ENCODE assay signal across 14 cellular contexts in the genomic region with DNA sequence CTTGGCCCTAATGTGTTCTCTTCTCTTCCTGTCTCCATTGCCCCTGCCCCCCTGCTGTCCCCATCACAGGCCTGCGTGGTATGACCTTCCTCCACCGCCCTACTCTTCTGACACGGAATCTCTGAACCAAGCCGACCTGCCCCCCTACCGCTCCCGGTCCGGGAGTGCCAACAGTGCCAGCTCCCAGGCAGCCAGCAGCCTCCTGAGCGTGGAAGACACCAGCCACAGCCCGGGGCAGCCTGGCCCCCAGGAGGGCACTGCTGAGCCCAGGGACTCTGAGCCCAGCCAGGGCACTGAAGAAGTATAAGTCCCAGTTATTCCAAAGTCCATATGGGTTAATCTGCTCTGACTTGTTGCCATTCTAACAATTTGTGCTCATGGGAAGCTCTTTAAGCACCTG.
DNase-seq lines count a peak whose midpoint lies in the region; ATAC-seq and TF ChIP-seq lines count a peak whose summit lies in the region.
"Had no signal": no experiment of that assay in that cellular context is flagged by ENCODE, and none has a peak within 500 bp of the region (broad histone marks: within the 10 kb centered on the region; RNA-seq: fewer than 3 reads in every experiment).

No MANE protein-coding gene starts in this region.

- H3K4me1 ChIP-seq in neural progenitor cell: peaks cover 13% of the 10 kb centered on the region
- H3K4me1 ChIP-seq: A549, BE2C had no signal

- DNase-seq in NCI-H524 (lab: John Stamatoyannopoulos, UW) (peak; percentile 78 to 92), neural progenitor cell (ENCODE audit: low spot score) (no peak), sciatic nerve (ENCODE audit: low spot score) (no peak)
- no peak for DNase-seq in stimulated activated effector memory CD8-positive, alpha-beta T cell treated with anti-CD3 and anti-CD28 coated beads, Interleukin-12 subunit alpha, Interleukin-12 subunit beta, amount 100 ng/mL, for 72 hours (ENCODE audit: low spot score in 2 of 2)
- DNase-seq: BE2C; CD4-positive, alpha-beta memory T cell; DMS79; HFFc6 had no signal

- no peaks in the 10 kb centered on the region for H4K20me1 ChIP-seq in neural progenitor cell (ENCODE audit: low read depth)

- no peak overlapping the region for H3K9ac ChIP-seq in neural progenitor cell

- H3K36me3 ChIP-seq in neural progenitor cell: peaks cover 4% of the 10 kb centered on the region
- H3K36me3 ChIP-seq: BE2C, HAP-1 had no signal

- H3K27ac Mint-ChIP-seq in brain (peak overlapping the region; percentile 11 to 97 (median 30)), neural progenitor cell (peak overlapping the region; percentile 1)
- no peak overlapping the region for H3K27ac Mint-ChIP-seq in stimulated activated effector memory CD8-positive, alpha-beta T cell treated with anti-CD3 and anti-CD28 coated beads, Interleukin-12 subunit alpha, Interleukin-12 subunit beta, amount 100 ng/mL, for 72 hours
- H3K27ac Mint-ChIP-seq: CD4-positive, alpha-beta memory T cell; HFFc6 had no signal

- peaks cover 54% of the 10 kb centered on the region for H3K4me1 Mint-ChIP-seq in brain
- peaks cover 26% of the 10 kb centered on the region for H3K4me1 Mint-ChIP-seq in neural progenitor cell
- no peaks in the 10 kb centered on the region for H3K4me1 Mint-ChIP-seq in stimulated activated effector memory CD8-positive, alpha-beta T cell treated with anti-CD3 and anti-CD28 coated beads, Interleukin-12 subunit alpha, Interleukin-12 subunit beta, amount 100 ng/mL, for 72 hours
- H3K4me1 Mint-ChIP-seq: CD4-positive, alpha-beta memory T cell had no signal

- no peaks in the 10 kb centered on the region for H3K9me3 ChIP-seq in neural progenitor cell (ENCODE audit: low read depth)
- H3K9me3 ChIP-seq: A549, BE2C, HAP-1 had no signal

- H3K4me3 ChIP-seq in neural progenitor cell: no peak overlapping the region
- H3K4me3 ChIP-seq: A549, HAP-1 had no signal

- H3K27me3 ChIP-seq in neural progenitor cell: no peaks in the 10 kb centered on the region
- H3K27me3 ChIP-seq: BE2C had no signal

- no peak for TF ChIP-seq CTCF in brain (conservative IDR thresholded peaks at IDR 0.05)
- no peak for TF ChIP-seq CTCF in neural progenitor cell (IDR thresholded peaks at IDR 0.05)

- no peak overlapping the region for H3K27ac ChIP-seq in neural progenitor cell
- H3K27ac ChIP-seq: A549, C4-2B had no signal

- no peak overlapping the region for H2AFZ ChIP-seq in neural progenitor cell (replicated peaks)

- no peaks in the 10 kb centered on the region for H3K79me2 ChIP-seq in neural progenitor cell (ENCODE audit: low read depth)

- peaks cover 9% of the 10 kb centered on the region for H3K27me3 Mint-ChIP-seq in brain
- H3K27me3 Mint-ChIP-seq in neural progenitor cell (ENCODE audit: insufficient read depth, low read depth): peaks cover 2% of the 10 kb centered on the region

- no peak overlapping the region for H3K4me2 ChIP-seq in neural progenitor cell
- H3K4me2 ChIP-seq: A549 had no signal

- intact Hi-C loops in sciatic nerve (cut with DNase I): no loop called here

- no peaks in the 10 kb centered on the region for H3F3A ChIP-seq in neural progenitor cell (ENCODE audit: low read depth)

- peaks cover 0 to 8% (median 4%) of the 10 kb centered on the region in 5 experiments for H3K9me3 Mint-ChIP-seq in brain
- peaks cover 3% of the 10 kb centered on the region for H3K9me3 Mint-ChIP-seq in neural progenitor cell
- H3K9me3 Mint-ChIP-seq in stimulated activated effector memory CD8-positive, alpha-beta T cell treated with anti-CD3 and anti-CD28 coated beads, Interleukin-12 subunit alpha, Interleukin-12 subunit beta, amount 100 ng/mL, for 72 hours: no peaks in the 10 kb centered on the region
- H3K9me3 Mint-ChIP-seq: CD4-positive, alpha-beta memory T cell; HFFc6 had no signal

- H3K4me3 Mint-ChIP-seq in brain (no peak overlapping the region), neural progenitor cell (no peak overlapping the region)
- H3K4me3 Mint-ChIP-seq in stimulated activated effector memory CD8-positive, alpha-beta T cell treated with anti-CD3 and anti-CD28 coated beads, Interleukin-12 subunit alpha, Interleukin-12 subunit beta, amount 100 ng/mL, for 72 hours: no peak overlapping the region
- H3K4me3 Mint-ChIP-seq: CD4-positive, alpha-beta memory T cell; HFFc6 had no signal

- ATAC-seq in sciatic nerve: peak; percentile 31
- no peak for ATAC-seq in HG02623 (IDR thresholded peaks at IDR 0.05; ENCODE audit: unreplicated experiment)
- no peak for ATAC-seq in stimulated activated effector memory CD8-positive, alpha-beta T cell treated with anti-CD3 and anti-CD28 coated beads, Interleukin-12 subunit alpha, Interleukin-12 subunit beta, amount 100 ng/mL, for 72 hours
- no peak for ATAC-seq in HG03378 (IDR thresholded peaks at IDR 0.05; ENCODE audit: unreplicated experiment)
- ATAC-seq: A549 had no signal

- H3K36me3 Mint-ChIP-seq in brain (peaks cover 32% of the 10 kb centered on the region), neural progenitor cell (peaks cover 31% of the 10 kb centered on the region)
- H3K36me3 Mint-ChIP-seq in stimulated activated effector memory CD8-positive, alpha-beta T cell treated with anti-CD3 and anti-CD28 coated beads, Interleukin-12 subunit alpha, Interleukin-12 subunit beta, amount 100 ng/mL, for 72 hours: no peaks in the 10 kb centered on the region
- H3K36me3 Mint-ChIP-seq: CD4-positive, alpha-beta memory T cell had no signal

Comparison
In these comparisons a context has a peak if more than half of its experiments do, and no peak if none do; other contexts are left out.
1. DNase-seq: peak in NCI-H524 (2 of 2); none in neural progenitor cell (single experiment), sciatic nerve (single experiment) and stimulated activated effector memory CD8-positive, alpha-beta T cell treated with anti-CD3 and anti-CD28 coated beads, Interleukin-12 subunit alpha, Interleukin-12 subunit beta, amount 100 ng/mL, for 72 hours (0 of 2).